Comparison of ENCODE assay signal across 7 cellular contexts in the genomic region with DNA sequence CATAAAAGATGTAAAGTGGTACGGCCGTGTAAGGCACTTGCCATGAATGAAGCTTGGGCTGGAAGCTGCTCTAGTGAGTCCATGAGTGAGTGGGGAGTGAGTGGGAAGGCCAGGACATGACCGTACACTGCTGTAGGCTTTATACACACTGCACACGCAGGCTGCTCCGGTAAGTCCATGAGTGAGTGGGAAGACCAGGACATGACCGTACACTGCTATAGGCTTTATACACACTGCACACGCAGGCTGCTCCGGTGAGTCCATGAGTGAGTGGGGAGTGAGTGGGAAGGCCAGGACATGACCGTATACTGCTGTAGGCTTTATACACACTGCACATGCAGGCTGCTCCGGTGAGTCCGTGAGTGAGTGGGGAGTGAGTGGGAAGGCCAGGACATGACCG. TPM values are rescaled to one million over a fixed set of nuclear protein-coding genes. Genes with fewer than 3 reads are reported as not detected.
DNase-seq lines count a peak whose midpoint lies in the region; ATAC-seq, FAIRE-seq and TF ChIP-seq lines count a peak whose summit lies in the region.
"Not testable (repeated sequence)": the region's sequence is repeated elsewhere in the genome, so short reads cannot be mapped to it uniquely, and the experiment has no call there.

No MANE protein-coding gene starts in this region.

- H3K9ac ChIP-seq in kidney (ENCODE audit: low read length in 2 of 2): not testable (repeated sequence)

- not testable (repeated sequence) for H3K9me3 ChIP-seq in HEK293 (ENCODE audit: control insufficient read depth, insufficient read depth, low read depth, low read length); kidney (ENCODE audit: control insufficient read depth in 1 of 2, low read length in 2 of 2); sigmoid colon

- H3K27me3 Mint-ChIP-seq in stimulated activated naive CD8-positive, alpha-beta T cell treated with anti-CD3 and anti-CD28 coated beads, Interleukin-15, amount 100 ng/mL, for 72 hours: peaks cover 30% of the 10 kb centered on the region

- H3K4me3 ChIP-seq in HEK293 (ENCODE audit: low read depth, low read length); kidney (ENCODE audit: low read length in 2 of 2); sigmoid colon: not testable (repeated sequence)

- POLR2A ChIA-PET in HEK293 (lab: Yijun Ruan, JAX): not testable (repeated sequence)

- WGBS in sigmoid colon, 2 donors: 93% methylated on average over 12 of the region's 12 CpGs

- not testable (repeated sequence) for H3K4me1 Mint-ChIP-seq in stimulated activated naive CD8-positive, alpha-beta T cell treated with anti-CD3 and anti-CD28 coated beads, Interleukin-15, amount 100 ng/mL, for 72 hours

- H3K27me3 ChIP-seq in sigmoid colon: not testable (repeated sequence)

- FAIRE-seq in kidney (lab: Jason Lieb, UNC): not testable (repeated sequence)
- peak; percentile 72 for FAIRE-seq in urothelium cell line (lab: Jason Lieb, UNC)

- ATAC-seq in left cardiac atrium: not testable (repeated sequence)
- ATAC-seq in stimulated activated naive CD8-positive, alpha-beta T cell treated with anti-CD3 and anti-CD28 coated beads, Interleukin-15, amount 100 ng/mL, for 72 hours: peak; percentile 12

- not testable (repeated sequence) for H3K36me3 ChIP-seq in HEK293 (ENCODE audit: control insufficient read depth in 2 of 2, insufficient read depth in 1 of 2, low read length in 2 of 2); kidney (ENCODE audit: control insufficient read depth in 1 of 2, insufficient read depth in 2 of 2, low read length in 2 of 2); sigmoid colon

- not testable (repeated sequence) for TF ChIP-seq CTCF in HEK293 (tag by site-specific recombination; IDR thresholded peaks at IDR 0.05); kidney (IDR thresholded peaks at IDR 0.05; ENCODE audit: borderline replicate concordance, extremely low read depth, insufficient read depth); sigmoid colon (IDR thresholded peaks at IDR 0.05)

- not testable (repeated sequence) for H3K27ac Mint-ChIP-seq in stimulated activated naive CD8-positive, alpha-beta T cell treated with anti-CD3 and anti-CD28 coated beads, Interleukin-15, amount 100 ng/mL, for 72 hours

- intact Hi-C loops in left cardiac atrium (cut with DNase I); kidney (cut with DNase I); posterior vena cava (cut with DNase I); sigmoid colon (cut with DNase I): not testable (repeated sequence)

- not testable (repeated sequence) for TF ChIP-seq EP300 in sigmoid colon (IDR thresholded peaks at IDR 0.05)

- TF ChIP-seq POLR2A in sigmoid colon (IDR thresholded peaks at IDR 0.05): not testable (repeated sequence)

- not testable (repeated sequence) for H3K4me3 Mint-ChIP-seq in stimulated activated naive CD8-positive, alpha-beta T cell treated with anti-CD3 and anti-CD28 coated beads, Interleukin-15, amount 100 ng/mL, for 72 hours

- H3K4me1 ChIP-seq in HEK293 (ENCODE audit: control insufficient read depth, insufficient read depth, low read length); kidney (ENCODE audit: control insufficient read depth in 1 of 2, insufficient read depth in 1 of 2, low read depth in 1 of 2, low read length in 2 of 2); sigmoid colon: not testable (repeated sequence)

- H3K27ac ChIP-seq in HEK293 (ENCODE audit: extremely low read depth, low read depth, low read length); kidney (ENCODE audit: low read depth in 2 of 2, low read length in 2 of 2); sigmoid colon: not testable (repeated sequence)

- peak; percentile 2 for DNase-seq in left cardiac atrium
- peak; percentile 14 for DNase-seq in kidney
- DNase-seq in posterior vena cava (ENCODE audit: low spot score): peak; percentile 22
- peak; percentile 9 for DNase-seq in sigmoid colon
- not testable (repeated sequence) for DNase-seq in stimulated activated naive CD8-positive, alpha-beta T cell treated with anti-CD3 and anti-CD28 coated beads, Interleukin-15, amount 100 ng/mL, for 72 hours; urothelium cell line (ENCODE audit: low spot score)

- H3K9me3 Mint-ChIP-seq in stimulated activated naive CD8-positive, alpha-beta T cell treated with anti-CD3 and anti-CD28 coated beads, Interleukin-15, amount 100 ng/mL, for 72 hours: not testable (repeated sequence)

- CTCF ChIA-PET in HEK293 (lab: Yijun Ruan, JAX): interaction anchor here (0.6 to 1.0 kb wide), 2 partner anchors 41 to 384 kb away, joined by 3 to 4 read pairs; no protein-coding TSS in a partner anchor

TF ChIP-seq in HEK293, 187 proteins besides CTCF, POLR2A, EP300 and RAD21:
- TF ChIP-seq EGR2 (tag by site-specific recombination; IDR thresholded peaks at IDR 0.05; ENCODE audit: low read depth): peak; percentile 75
- TF ChIP-seq ZFHX2 (tag by site-specific recombination; conservative IDR thresholded peaks at IDR 0.05): peak; percentile 66

RNA-seq across cellular contexts. Expression of a gene that starts 26.2 kb away (rescaled TPM):
- total RNA-seq in left cardiac atrium (10 to 100 TPM; 19.0 to 26.8 TPM), kidney (11.9 TPM), posterior vena cava (10 to 100 TPM in 1 of 2 donors, 1 to 10 TPM in 1; 9.6 to 14.1 TPM), sigmoid colon (1 to 10 TPM; 1.1 to 8.4 (median 5.1) TPM)
- polyA plus RNA-seq in kidney (ENCODE audit: insufficient read depth, low read depth, low replicate concordance) (4.5 TPM), sigmoid colon (10 to 100 TPM in 1 of 3 donors, 1 to 10 TPM in 2; 3.0 to 13.6 (median 3.5) TPM)

RNA-seq across cellular contexts. Expression of a gene that starts 41.9 kb away (rescaled TPM):
- total RNA-seq in left cardiac atrium (10 to 100 TPM; 20.8 to 23.2 TPM), kidney (34.8 TPM), posterior vena cava (10 to 100 TPM; 18.7 to 25.3 TPM), sigmoid colon (10 to 100 TPM; 29.6 to 55.0 (median 45.7) TPM)
- polyA plus RNA-seq in kidney (ENCODE audit: insufficient read depth, low read depth, low replicate concordance) (16.5 TPM), sigmoid colon (10 to 100 TPM in 1 of 3 donors, 1 to 10 TPM in 2; 5.5 to 12.1 (median 9.0) TPM)
